ENCODE assay signal across 8 cellular contexts in genomic region chrX:23742174-23742692, GRCh38. TPM values are rescaled to one million over a fixed set of nuclear protein-coding genes. Genes with fewer than 3 reads are reported as not detected.
A peak's percentile ranks its signal among the peaks of the same experiment; 100 is the strongest.
DNase-seq lines count a peak whose midpoint lies in the region; ATAC-seq and TF ChIP-seq lines count a peak whose summit lies in the region.

No MANE protein-coding gene starts in this region.

- DNase-seq in stimulated activated CD4-positive, alpha-beta T cell treated with anti-CD3 and anti-CD28 coated beads, Interleukin-4, amount 100 ng/mL, for 24 hours: peak; percentile 3
- DNase-seq in stimulated activated CD4-positive, alpha-beta T cell treated with anti-CD3 and anti-CD28 coated beads, Interleukin-4, amount 100 ng/mL, for 4 hours: no peak
- DNase-seq in NCI-H1105 treated with DMSO at 0.1 percent for 48 hours (lab: John Stamatoyannopoulos, UW): peak; percentile 25
- peak; percentile 24 for DNase-seq in activated naive CD4-positive, alpha-beta T cell treated with anti-CD3 and anti-CD28 coated beads, Interleukin-2, amount 10 ng/mL, durations not matched to agents 7 days and 5 days
- DNase-seq in omental fat pad (ENCODE audit: low spot score): no peak
- no peak for DNase-seq in NCI-H1436 (lab: John Stamatoyannopoulos, UW)
- DNase-seq in NK-92 treated with Interleukin-12 subunit alpha and Interleukin-12 subunit beta, amount 100 ng/mL, for 24 hours (lab: John Stamatoyannopoulos, UW): no peak

- no peaks in the 10 kb centered on the region for H3K36me3 ChIP-seq in gastroesophageal sphincter

- TF ChIP-seq CTCF in gastroesophageal sphincter (IDR thresholded peaks at IDR 0.05) (no peak), omental fat pad (IDR thresholded peaks at IDR 0.05) (no peak)

- H3K4me3 ChIP-seq in gastroesophageal sphincter: peak overlapping the region; percentile 75 to 89

- TF ChIP-seq POLR2A in gastroesophageal sphincter (IDR thresholded peaks at IDR 0.05): peak; percentile 17 to 19

- H3K4me3 Mint-ChIP-seq in activated naive CD4-positive, alpha-beta T cell treated with anti-CD3 and anti-CD28 coated beads, Interleukin-2, amount 10 ng/mL, durations not matched to agents 7 days and 5 days: peak overlapping the region; percentile 84

- peak overlapping the region; percentile 90 for H3K27ac Mint-ChIP-seq in activated naive CD4-positive, alpha-beta T cell treated with anti-CD3 and anti-CD28 coated beads, Interleukin-2, amount 10 ng/mL, durations not matched to agents 7 days and 5 days

- no peaks in the 10 kb centered on the region for H3K9me3 ChIP-seq in gastroesophageal sphincter

- H3K4me1 ChIP-seq in gastroesophageal sphincter: peaks cover 0 to 22% (median 0%) of the 10 kb centered on the region in 3 donors

- H3K9me3 Mint-ChIP-seq in activated naive CD4-positive, alpha-beta T cell treated with anti-CD3 and anti-CD28 coated beads, Interleukin-2, amount 10 ng/mL, durations not matched to agents 7 days and 5 days: no peaks in the 10 kb centered on the region

- no peaks in the 10 kb centered on the region for H3K27me3 ChIP-seq in gastroesophageal sphincter

- no peaks in the 10 kb centered on the region for H3K27me3 Mint-ChIP-seq in activated naive CD4-positive, alpha-beta T cell treated with anti-CD3 and anti-CD28 coated beads, Interleukin-2, amount 10 ng/mL, durations not matched to agents 7 days and 5 days

- peaks cover 3% of the 10 kb centered on the region for H3K36me3 Mint-ChIP-seq in activated naive CD4-positive, alpha-beta T cell treated with anti-CD3 and anti-CD28 coated beads, Interleukin-2, amount 10 ng/mL, durations not matched to agents 7 days and 5 days

- peaks cover 34% of the 10 kb centered on the region for H3K4me1 Mint-ChIP-seq in activated naive CD4-positive, alpha-beta T cell treated with anti-CD3 and anti-CD28 coated beads, Interleukin-2, amount 10 ng/mL, durations not matched to agents 7 days and 5 days

- no peak for TF ChIP-seq EP300 in gastroesophageal sphincter (IDR thresholded peaks at IDR 0.05)

- WGBS in gastroesophageal sphincter (ENCODE audit: low coverage in 1 of 2), 2 donors: 38% methylated on average over 2 of the region's 6 CpGs; no CpG with 5 or more reads in 1 of the 2 donors

- H3K27ac ChIP-seq in gastroesophageal sphincter: peak overlapping the region; percentile 95 to 98 (median 96)

- CTCF ChIA-PET in activated naive CD4-positive, alpha-beta T cell treated with anti-CD3 and anti-CD28 coated beads, Interleukin-2, amount 10 ng/mL, durations not matched to agents 7 days and 5 days (lab: Charles Lee): no interaction called here

- ATAC-seq in gastroesophageal sphincter: peak; percentile 40
- ATAC-seq in omental fat pad (ENCODE audit: low FRiP score): peak; percentile 43

RNA-seq across cellular contexts. Expression of gene ACOT9, which starts 0.8 kb away (rescaled TPM):
- total RNA-seq in gastroesophageal sphincter (10 to 100 TPM; 48.7 to 70.7 (median 57.7) TPM), omental fat pad (10 to 100 TPM; 39.0 to 65.3 (median 57.3) TPM)

RNA-seq across cellular contexts. Expression of gene SAT1, which starts 40.7 kb away (rescaled TPM):
- 100 to 1,000 TPM; 167 to 405 (median 277) TPM for total RNA-seq in gastroesophageal sphincter
- 1,000 to 10,000 TPM; 1,071 to 2,815 (median 2,155) TPM for total RNA-seq in omental fat pad

Comparison
In these comparisons a context has a peak if more than half of its experiments do, and no peak if none do; other contexts are left out.
1. DNase-seq: peak in stimulated activated CD4-positive, alpha-beta T cell treated with anti-CD3 and anti-CD28 coated beads, Interleukin-4, amount 100 ng/mL, for 24 hours (single experiment), NCI-H1105 treated with DMSO at 0.1 percent for 48 hours (single experiment) and activated naive CD4-positive, alpha-beta T cell treated with anti-CD3 and anti-CD28 coated beads, Interleukin-2, amount 10 ng/mL, durations not matched to agents 7 days and 5 days (single experiment); none in stimulated activated CD4-positive, alpha-beta T cell treated with anti-CD3 and anti-CD28 coated beads, Interleukin-4, amount 100 ng/mL, for 4 hours (0 of 2), omental fat pad (single experiment), NCI-H1436 (single experiment) and NK-92 treated with Interleukin-12 subunit alpha and Interleukin-12 subunit beta, amount 100 ng/mL, for 24 hours (single experiment).